ENCODE assay signal across 9 cellular contexts in genomic region chr2:47269316-47270232, GRCh38.
DNase-seq lines count a peak whose midpoint lies in the region; ATAC-seq and TF ChIP-seq lines count a peak whose summit lies in the region.
"Had no signal": no experiment of that assay in that cellular context is flagged by ENCODE, and none has a peak within 500 bp of the region (broad histone marks: within the 10 kb centered on the region; RNA-seq: fewer than 3 reads in every experiment).

No MANE protein-coding gene starts in this region.

- H3K36me3 ChIP-seq in breast epithelium (no peaks in the 10 kb centered on the region), left lung (no peaks in the 10 kb centered on the region), thyroid gland (no peaks in the 10 kb centered on the region)

- no peaks in the 10 kb centered on the region for H3K27me3 Mint-ChIP-seq in stimulated activated memory B cell treated with anti-CD40 and anti-IgM and Interleukin-4, amounts not matched to agents 10 μg/mL and 1 μg/mL and 100 μg/mL, for 72 hours

- H3K9me3 Mint-ChIP-seq in stimulated activated memory B cell treated with anti-CD40 and anti-IgM and Interleukin-4, amounts not matched to agents 10 μg/mL and 1 μg/mL and 100 μg/mL, for 72 hours = no peaks in the 10 kb centered on the region

- no peak overlapping the region for H3K27ac Mint-ChIP-seq in stimulated activated memory B cell treated with anti-CD40 and anti-IgM and Interleukin-4, amounts not matched to agents 10 μg/mL and 1 μg/mL and 100 μg/mL, for 72 hours

- H3K9me3 ChIP-seq in breast epithelium (no peaks in the 10 kb centered on the region), left lung (no peaks in the 10 kb centered on the region), thyroid gland (no peaks in the 10 kb centered on the region)

- 66 to 71% methylated on average over 5 of the region's 5 CpGs for WGBS in thyroid gland, 2 donors

- peaks cover 28% of the 10 kb centered on the region for H3K4me1 Mint-ChIP-seq in stimulated activated memory B cell treated with anti-CD40 and anti-IgM and Interleukin-4, amounts not matched to agents 10 μg/mL and 1 μg/mL and 100 μg/mL, for 72 hours

- H3K27ac ChIP-seq in breast epithelium (peak overlapping the region; percentile 56 to 82), left lung (peak overlapping the region; percentile 19 to 66), thyroid gland (no peak overlapping the region)

- H3K36me3 Mint-ChIP-seq in stimulated activated memory B cell treated with anti-CD40 and anti-IgM and Interleukin-4, amounts not matched to agents 10 μg/mL and 1 μg/mL and 100 μg/mL, for 72 hours = no peaks in the 10 kb centered on the region

- no peak overlapping the region for H3K4me3 Mint-ChIP-seq in stimulated activated memory B cell treated with anti-CD40 and anti-IgM and Interleukin-4, amounts not matched to agents 10 μg/mL and 1 μg/mL and 100 μg/mL, for 72 hours

- intact Hi-C loops in breast epithelium (cut with DNase I; ENCODE audit: low total_unique reads) = no loop called here
- intact Hi-C loops in left lung (cut with DNase I) = no loop called here
- intact Hi-C loops in thyroid gland (cut with DNase I) = loop anchor here (5.0 kb wide), 1 partner anchor 48 kb away; no protein-coding TSS in a partner anchor

- H3K4me3 ChIP-seq in breast epithelium (no peak overlapping the region), left lung (no peak overlapping the region), thyroid gland (replicated peaks in 1 of 3) (no peak overlapping the region)

- no peak for TF ChIP-seq CTCF in breast epithelium (IDR thresholded peaks at IDR 0.05)
- TF ChIP-seq CTCF in left lung (IDR thresholded peaks at IDR 0.05) = no peak
- TF ChIP-seq CTCF in thyroid gland (IDR thresholded peaks at IDR 0.05) = no peak

- TF ChIP-seq POLR2A in breast epithelium (IDR thresholded peaks at IDR 0.05) (no peak), thyroid gland (IDR thresholded peaks at IDR 0.05) (no peak)

- ATAC-seq in left lung (peak; percentile 63), GM21423 (IDR thresholded peaks at IDR 0.05; ENCODE audit: unreplicated experiment) (no peak), GM19463 (IDR thresholded peaks at IDR 0.05; ENCODE audit: unreplicated experiment) (no peak)
- no peak for ATAC-seq in stimulated activated memory B cell treated with anti-CD40 and anti-IgM and Interleukin-4, amounts not matched to agents 10 μg/mL and 1 μg/mL and 100 μg/mL, for 72 hours

- H3K4me1 ChIP-seq in breast epithelium (no peaks in the 10 kb centered on the region), left lung (peaks cover 7 to 40% of the 10 kb centered on the region in 2 donors), thyroid gland (peaks cover 5 to 20% of the 10 kb centered on the region in 2 donors)

- H3K27me3 ChIP-seq in breast epithelium = no peaks in the 10 kb centered on the region
- H3K27me3 ChIP-seq in left lung = no peaks in the 10 kb centered on the region
- no peaks in the 10 kb centered on the region for H3K27me3 ChIP-seq in thyroid gland

- DNase-seq in HS-5 (ENCODE audit: low read depth) (peak; percentile 99), breast epithelium (ENCODE audit: low spot score in 2 of 2) (peak in 1 of 2 donors; percentile 32), left lung (peak; percentile 51 to 83), thyroid gland (peak; percentile 17 to 29), GDM1 (lab: John Stamatoyannopoulos, UW) (no peak)
- DNase-seq: activated CD4-positive, alpha-beta T cell treated with anti-CD3 and anti-CD28 coated beads, Interleukin-2, amount 50 U/mL, for 4 hours had no signal

Comparison
In these comparisons a context has a peak if more than half of its experiments do, and no peak if none do; other contexts are left out.
1. H3K27ac ChIP-seq: peak in breast epithelium (2 of 2) and left lung (2 of 2); none in thyroid gland (0 of 3).